Comparison of ENCODE assay signal across 8 cellular contexts in genomic region chr1:228083871-228084278, GRCh38. TPM values are rescaled to one million over a fixed set of nuclear protein-coding genes. Genes with fewer than 3 reads are reported as not detected.
DNase-seq lines count a peak whose midpoint lies in the region; ATAC-seq and TF ChIP-seq lines count a peak whose summit lies in the region.

No MANE protein-coding gene starts in this region.

- in situ Hi-C loops in astrocyte of the cerebellum (cut with HindIII; ENCODE audit: low sequenced_read_pairs), result no loop called here

- peak overlapping the region; percentile 98 for H3K27ac ChIP-seq in suprapubic skin

- H3K27ac Mint-ChIP-seq in activated naive CD4-positive, alpha-beta T cell treated with anti-CD3 and anti-CD28 coated beads for 36 hours, result peak overlapping the region; percentile 96

- WGBS in suprapubic skin, result 1% methylated on average over 17 of the region's 17 CpGs

- ATAC-seq in GM18519 (IDR thresholded peaks at IDR 0.05; ENCODE audit: low FRiP score, unreplicated experiment) (no peak), HG02678 (IDR thresholded peaks at IDR 0.05; ENCODE audit: unreplicated experiment) (no peak), GM18858 (IDR thresholded peaks at IDR 0.05; ENCODE audit: unreplicated experiment) (no peak)

- H3K27me3 Mint-ChIP-seq in activated naive CD4-positive, alpha-beta T cell treated with anti-CD3 and anti-CD28 coated beads for 36 hours (ENCODE audit: low read depth), result no peaks in the 10 kb centered on the region

- peaks cover 67% of the 10 kb centered on the region for H3K4me1 ChIP-seq in suprapubic skin

- H3K36me3 ChIP-seq in suprapubic skin, result no peaks in the 10 kb centered on the region

- H3K9me3 ChIP-seq in suprapubic skin, result no peaks in the 10 kb centered on the region

- DNase-seq in activated naive CD4-positive, alpha-beta T cell treated with anti-CD3 and anti-CD28 coated beads for 36 hours, result no peak
- no peak for DNase-seq in activated naive CD4-positive, alpha-beta T cell treated with anti-CD3 and anti-CD28 coated beads, Interleukin-2, amount 50 U/mL, for 16 hours
- DNase-seq in astrocyte of the cerebellum (ENCODE audit: low read depth), result no peak
- peak; percentile 35 for DNase-seq in kidney glomerular epithelial cell (lab: John Stamatoyannopoulos, UW)
- DNase-seq in suprapubic skin (ENCODE audit: low spot score in 2 of 2), result no peak

- CTCF ChIA-PET in activated naive CD4-positive, alpha-beta T cell treated with anti-CD3 and anti-CD28 coated beads for 36 hours (lab: Charles Lee), result interaction anchor here (1.0 to 1.1 kb wide), 2 partner anchors 11 to 81 kb away, joined by 3 read pairs; partner anchors contain the start of gene IBA57

- TF ChIP-seq POLR2A in suprapubic skin (IDR thresholded peaks at IDR 0.05), result no peak

- H3K4me3 ChIP-seq in astrocyte of the cerebellum (ENCODE audit: low read depth, low read length) (peak overlapping the region; percentile 95), suprapubic skin (peak overlapping the region; percentile 97)

- no peak for TF ChIP-seq EP300 in suprapubic skin (IDR thresholded peaks at IDR 0.05)

- H3K9me3 Mint-ChIP-seq in activated naive CD4-positive, alpha-beta T cell treated with anti-CD3 and anti-CD28 coated beads for 36 hours, result no peaks in the 10 kb centered on the region

- H3K27me3 ChIP-seq in suprapubic skin, result no peaks in the 10 kb centered on the region

- peaks cover 64% of the 10 kb centered on the region for H3K4me1 Mint-ChIP-seq in activated naive CD4-positive, alpha-beta T cell treated with anti-CD3 and anti-CD28 coated beads for 36 hours (ENCODE audit: low read depth)

- H3K4me3 Mint-ChIP-seq in activated naive CD4-positive, alpha-beta T cell treated with anti-CD3 and anti-CD28 coated beads for 36 hours, result peak overlapping the region; percentile 93

- peaks cover 39% of the 10 kb centered on the region for H3K36me3 Mint-ChIP-seq in activated naive CD4-positive, alpha-beta T cell treated with anti-CD3 and anti-CD28 coated beads for 36 hours (ENCODE audit: low read depth)

- intact Hi-C loops in activated naive CD4-positive, alpha-beta T cell treated with anti-CD3 and anti-CD28 coated beads for 36 hours (cut with micrococcal nuclease), result loop anchor here (2.0 to 5.0 kb wide), 4 partner anchors 82 to 375 kb away; a partner anchor contains a TSS

- TF ChIP-seq CTCF in astrocyte of the cerebellum (IDR thresholded peaks at IDR 0.05; ENCODE audit: low read depth, low read length, missing control alignments) (no peak), suprapubic skin (IDR thresholded peaks at IDR 0.05) (no peak)

RNA-seq across cellular contexts. Expression of gene ARF1, which starts 1.4 kb away (rescaled TPM):
- 100 to 1,000 TPM; 346 to 358 TPM for total RNA-seq in activated naive CD4-positive, alpha-beta T cell treated with anti-CD3 and anti-CD28 coated beads for 36 hours
- total RNA-seq in suprapubic skin, result 100 to 1,000 TPM; 284 to 385 (median 362) TPM

RNA-seq across cellular contexts. Expression of gene C1orf35, which starts 19.2 kb away (rescaled TPM):
- total RNA-seq in activated naive CD4-positive, alpha-beta T cell treated with anti-CD3 and anti-CD28 coated beads for 36 hours, result 10 to 100 TPM; 14.5 to 16.2 TPM
- total RNA-seq in suprapubic skin, result 10 to 100 TPM; 10.6 to 32.3 (median 17.1) TPM

RNA-seq across cellular contexts. Expression of gene MRPL55, which starts 25.2 kb away (rescaled TPM):
- 10 to 100 TPM; 45.5 TPM for total RNA-seq in activated naive CD4-positive, alpha-beta T cell treated with anti-CD3 and anti-CD28 coated beads for 36 hours
- 100 to 1,000 TPM in 3 of 4 donors, 10 to 100 TPM in 1; 99.3 to 161 (median 119) TPM for total RNA-seq in suprapubic skin

RNA-seq across cellular contexts. Expression of gene GUK1, which starts 56.2 kb away (rescaled TPM):
- total RNA-seq in activated naive CD4-positive, alpha-beta T cell treated with anti-CD3 and anti-CD28 coated beads for 36 hours, result 100 to 1,000 TPM; 206 TPM
- 100 to 1,000 TPM; 384 to 510 (median 421) TPM for total RNA-seq in suprapubic skin
